In the genomic region with DNA sequence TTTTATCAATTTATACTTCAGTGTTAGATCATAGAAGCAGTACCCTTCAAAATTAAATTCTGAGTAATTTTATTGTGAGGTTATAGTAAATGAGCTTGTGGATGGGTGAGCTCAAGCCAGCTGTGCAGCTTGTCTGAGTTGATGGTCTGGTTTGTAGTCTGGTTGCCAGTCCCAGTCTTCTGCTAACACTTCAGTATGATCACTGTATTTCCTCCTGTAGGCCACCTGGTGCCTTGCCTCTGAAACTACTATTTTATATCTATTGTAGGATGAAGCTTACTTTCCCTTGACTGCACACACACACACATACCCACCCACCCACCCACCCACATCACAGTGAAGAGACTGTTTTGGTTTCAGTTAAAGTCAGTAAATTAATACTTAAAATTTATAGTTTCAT, we compare ENCODE assay signal across 9 cellular contexts.
DNase-seq lines count a peak whose midpoint lies in the region; ATAC-seq and TF ChIP-seq lines count a peak whose summit lies in the region.
"Had no signal": no experiment of that assay in that cellular context is flagged by ENCODE, and none has a peak within 500 bp of the region (broad histone marks: within the 10 kb centered on the region; RNA-seq: fewer than 3 reads in every experiment).

No MANE protein-coding gene starts in this region.

- CTCF ChIA-PET in activated B cell treated with CpG ODN at 0.5 μM for 24 hours (lab: Charles Lee): interaction anchor here (0.6 to 7.9 kb wide), 28 partner anchors 8 to 349 kb away, joined by 3 to 208 read pairs (median 5); a partner anchor contains a TSS

- ATAC-seq in activated B cell treated with CpG ODN at 0.5 μM for 24 hours (ENCODE audit: low read depth) (peak; percentile 54), HG03025 (IDR thresholded peaks at IDR 0.05; ENCODE audit: low FRiP score, unreplicated experiment) (no peak)

- H3K9me3 Mint-ChIP-seq in activated B cell treated with CpG ODN at 0.5 μM for 24 hours: no peaks in the 10 kb centered on the region

- H3K4me3 ChIP-seq in Jurkat, Clone E6-1 (ENCODE audit: low read length): no peak overlapping the region
- H3K4me3 ChIP-seq: lung had no signal

- no peaks in the 10 kb centered on the region for H3K27me3 Mint-ChIP-seq in activated B cell treated with CpG ODN at 0.5 μM for 24 hours

- peak; percentile 22 for DNase-seq in stimulated activated CD4-positive, alpha-beta T cell treated with anti-CD3 and anti-CD28 coated beads, Interleukin-15, amount 100 ng/mL, for 24 hours
- no peak for DNase-seq in stimulated activated CD4-positive, alpha-beta T cell treated with anti-CD3 and anti-CD28 coated beads, Interleukin-12 subunit alpha, Interleukin-12 subunit beta, amount 100 ng/mL, for 4 hours
- DNase-seq in Jurkat, Clone E6-1 (ENCODE audit: low read depth, low spot score): peak; percentile 67
- DNase-seq in activated B cell treated with CpG ODN at 0.5 μM for 24 hours (no peak), kidney tubule cell (ENCODE audit: low spot score) (peak; percentile 25), iPS-NIHi7 (ENCODE audit: extremely low spot score) (no peak), HuH-7.5 (ENCODE audit: low spot score) (no peak)

- TF ChIP-seq CTCF in activated B cell treated with CpG ODN at 0.5 μM for 24 hours (IDR thresholded peaks at IDR 0.05): no peak

- intact Hi-C loops in activated B cell treated with CpG ODN at 0.5 μM for 24 hours (cut with micrococcal nuclease): loop anchor here (1.0 to 5.0 kb wide), 5 partner anchors 81 to 495 kb away; no protein-coding TSS in a partner anchor

- POLR2A ChIA-PET in activated B cell treated with CpG ODN at 0.5 μM for 24 hours (lab: Charles Lee): interaction anchor here (0.5 to 3.5 kb wide), 13 partner anchors 11 to 729 kb away, joined by 3 to 164 read pairs (median 5); a partner anchor contains a TSS

- peaks cover 12% of the 10 kb centered on the region for H3K36me3 Mint-ChIP-seq in activated B cell treated with CpG ODN at 0.5 μM for 24 hours (ENCODE audit: low read depth)

- no peak overlapping the region for H3K4me3 Mint-ChIP-seq in activated B cell treated with CpG ODN at 0.5 μM for 24 hours

- peaks cover 61% of the 10 kb centered on the region for H3K4me1 Mint-ChIP-seq in activated B cell treated with CpG ODN at 0.5 μM for 24 hours

- H3K27ac Mint-ChIP-seq in activated B cell treated with CpG ODN at 0.5 μM for 24 hours: peak overlapping the region; percentile 76

Comparison
In these comparisons a context has a peak if more than half of its experiments do, and no peak if none do; other contexts are left out.
1. DNase-seq: peak in stimulated activated CD4-positive, alpha-beta T cell treated with anti-CD3 and anti-CD28 coated beads, Interleukin-15, amount 100 ng/mL, for 24 hours (single experiment), Jurkat, Clone E6-1 (single experiment) and kidney tubule cell (single experiment); none in stimulated activated CD4-positive, alpha-beta T cell treated with anti-CD3 and anti-CD28 coated beads, Interleukin-12 subunit alpha, Interleukin-12 subunit beta, amount 100 ng/mL, for 4 hours (single experiment), activated B cell treated with CpG ODN at 0.5 μM for 24 hours (single experiment), iPS-NIHi7 (single experiment) and HuH-7.5 (single experiment).